ENCODE assay signal across 21 cellular contexts in the genomic region with DNA sequence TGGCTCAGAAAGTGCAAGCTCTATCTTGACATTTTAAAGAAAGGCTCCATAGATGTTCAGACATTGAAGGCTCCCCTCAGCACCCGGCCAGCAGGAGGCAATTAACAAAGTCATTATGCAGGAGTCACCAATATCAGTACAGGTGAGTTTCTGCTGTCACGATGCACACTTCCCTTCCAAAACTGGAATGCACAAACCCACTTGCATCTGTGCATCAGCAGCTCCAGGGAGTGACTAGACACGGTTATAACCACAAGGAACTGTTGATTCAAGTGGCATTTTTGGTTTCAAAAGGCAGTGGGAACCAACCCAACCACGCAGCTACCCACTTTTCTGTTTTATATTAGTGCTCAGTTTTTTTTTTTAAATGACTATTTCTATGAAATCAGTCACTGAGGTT.
DNase-seq lines count a peak whose midpoint lies in the region; FAIRE-seq and TF ChIP-seq lines count a peak whose summit lies in the region.
"Had no signal": no experiment of that assay in that cellular context is flagged by ENCODE, and none has a peak within 500 bp of the region (broad histone marks: within the 10 kb centered on the region; RNA-seq: fewer than 3 reads in every experiment).

No MANE protein-coding gene starts in this region.

- no peaks in the 10 kb centered on the region for H3K79me2 ChIP-seq in smooth muscle cell (ENCODE audit: low read depth)

- H3K4me1 ChIP-seq in smooth muscle cell (ENCODE audit: low read depth) (peaks cover 8% of the 10 kb centered on the region), A673 (ENCODE audit: insufficient read depth, low read length, poor library complexity, severe bottlenecking) (no peaks in the 10 kb centered on the region)
- H3K4me1 ChIP-seq: BLaER1, SJSA1 had no signal

- H3K4me3 ChIP-seq in smooth muscle cell (no peak overlapping the region), A673 (ENCODE audit: low read depth, low read length, poor library complexity, severe bottlenecking) (no peak overlapping the region)
- H3K4me3 ChIP-seq: BLaER1, MG63, SJSA1 had no signal

- POLR2A ChIA-PET in A673 (lab: Charles Lee; ENCODE audit: low non-redundant PET), result no interaction called here

- peak; percentile 15 for FAIRE-seq in H54 (lab: Jason Lieb, UNC)
- FAIRE-seq: A204.1, HTR-8/SVneo had no signal

- intact Hi-C loops in A673 (cut with micrococcal nuclease; ENCODE audit: unreplicated experiment), result no loop called here

- WGBS in smooth muscle cell (ENCODE audit: low lambda C conversion rate), result 30% methylated on average over 4 of the region's 4 CpGs

- H3K27me3 ChIP-seq in smooth muscle cell (ENCODE audit: low read depth) (no peaks in the 10 kb centered on the region), A673 (replicated peaks; ENCODE audit: insufficient read depth, low read depth, low read length, poor library complexity) (peaks cover 57% of the 10 kb centered on the region)
- H3K27me3 ChIP-seq: BLaER1, SJSA1 had no signal

- H3K36me3 ChIP-seq in smooth muscle cell (ENCODE audit: low read depth), result no peaks in the 10 kb centered on the region
- no peaks in the 10 kb centered on the region for H3K36me3 ChIP-seq in A673 (ENCODE audit: insufficient read depth, low read length, poor library complexity, severe bottlenecking)
- H3K36me3 ChIP-seq: MG63, SJSA1 had no signal

- H3K9ac ChIP-seq in smooth muscle cell (ENCODE audit: low read depth), result no peak overlapping the region
- H3K9ac ChIP-seq: BLaER1 had no signal

- peaks cover 7% of the 10 kb centered on the region for H3F3A ChIP-seq in smooth muscle cell (ENCODE audit: low read depth)

- H3K4me2 ChIP-seq in smooth muscle cell, result peak overlapping the region; percentile 29
- H3K4me2 ChIP-seq: BLaER1 had no signal

- no peaks in the 10 kb centered on the region for H4K20me1 ChIP-seq in smooth muscle cell (ENCODE audit: low read depth)
- H4K20me1 ChIP-seq: BLaER1 had no signal

- no peak for TF ChIP-seq CTCF in smooth muscle cell (IDR thresholded peaks at IDR 0.05; ENCODE audit: borderline replicate concordance, insufficient read depth, poor library complexity, severe bottlenecking)
- no peak for TF ChIP-seq CTCF in A673 (conservative IDR thresholded peaks at IDR 0.05; ENCODE audit: low read depth, low read length)

- H3K27ac ChIP-seq in smooth muscle cell (ENCODE audit: low read depth), result peak overlapping the region; percentile 25
- H3K27ac ChIP-seq in A673 (ENCODE audit: low read depth, low read length, poor library complexity, severe bottlenecking), result no peak overlapping the region
- H3K27ac ChIP-seq: BLaER1, SJSA1 had no signal

- H3K9me3 ChIP-seq in smooth muscle cell (replicated peaks; ENCODE audit: low read depth), result no peaks in the 10 kb centered on the region
- no peaks in the 10 kb centered on the region for H3K9me3 ChIP-seq in A673 (ENCODE audit: low read depth, low read length, poor library complexity, severe bottlenecking)
- H3K9me3 ChIP-seq: BLaER1, MG63, SJSA1 had no signal

- DNase-seq in H54 (ENCODE audit: insufficient read length, low spot score) (no peak), RPMI7951 (ENCODE audit: low read depth) (peak; percentile 60), fibroblast of peridontal ligament (ENCODE audit: extremely low read depth) (peak; percentile 19), smooth muscle cell (lab: John Stamatoyannopoulos, UW; ENCODE audit: unreplicated experiment) (no peak), NOMO-1 treated with DMSO at 0.1 percent for 48 hours (lab: John Stamatoyannopoulos, UW; ENCODE audit: unreplicated experiment) (no peak), A673 (ENCODE audit: low spot score) (no peak), NCI-H2029 (lab: John Stamatoyannopoulos, UW) (no peak)
- DNase-seq: CD4-positive, alpha-beta memory T cell; DMS153; GDM1; Kasumi-1; MG63; NCI-H1092; NCI-H146; NCI-H2081 treated with DMSO at 0.1 percent for 48 hours; NCI-H2227 treated with DMSO at 0.1 percent for 48 hours; NCI-H524 had no signal

- H2AFZ ChIP-seq in smooth muscle cell (ENCODE audit: low read depth), result no peak overlapping the region

- BruUV-seq in A673 (replicated peaks; lab: Mats Ljungman, UMichigan), result no TSS peak

- no peak for TF ChIP-seq POLR2A in H54 (IDR thresholded peaks at IDR 0.05; ENCODE audit: low read depth, low read length)

- CTCF ChIA-PET in A673 (lab: Charles Lee), result no interaction called here

Comparison
In these comparisons a context has a peak if more than half of its experiments do, and no peak if none do; other contexts are left out.
1. DNase-seq: peak in RPMI7951 (single experiment) and fibroblast of peridontal ligament (single experiment); none in H54 (single experiment), smooth muscle cell (single experiment), NOMO-1 treated with DMSO at 0.1 percent for 48 hours (single experiment), A673 (single experiment) and NCI-H2029 (single experiment).